27 cellular contexts compared by ENCODE assay signal in genomic region chr6:301526-301925, GRCh38.
"Had no signal": no experiment of that assay in that cellular context is flagged by ENCODE, and none has a peak within 500 bp of the region (broad histone marks: within the 10 kb centered on the region; RNA-seq: fewer than 3 reads in every experiment).

No MANE protein-coding gene starts in this region.

- H3K36me3 Mint-ChIP-seq: stimulated activated effector memory CD8-positive, alpha-beta T cell treated with anti-CD3 and anti-CD28 coated beads, Interleukin-12 subunit alpha, Interleukin-12 subunit beta, amount 100 ng/mL, for 72 hours; stimulated activated memory B cell treated with anti-CD40 and anti-IgM and Interleukin-4, amounts not matched to agents 10 μg/mL and 1 μg/mL and 100 μg/mL, for 72 hours; type B pancreatic cell had no signal

- H3K9me3 Mint-ChIP-seq: stimulated activated effector memory CD8-positive, alpha-beta T cell treated with anti-CD3 and anti-CD28 coated beads, Interleukin-12 subunit alpha, Interleukin-12 subunit beta, amount 100 ng/mL, for 72 hours; stimulated activated memory B cell treated with anti-CD40 and anti-IgM and Interleukin-4, amounts not matched to agents 10 μg/mL and 1 μg/mL and 100 μg/mL, for 72 hours; stimulated activated naive B cell treated with anti-CD40 and anti-IgM and Interleukin-4, amounts not matched to agents 10 μg/mL and 1 μg/mL and 100 μg/mL, for 72 hours; stimulated activated naive CD8-positive, alpha-beta T cell treated with anti-CD3 and anti-CD28 coated beads, Interleukin-15, amount 100 ng/mL, for 72 hours; stimulated activated naive CD8-positive, alpha-beta T cell treated with anti-CD3 and anti-CD28 coated beads, Interleukin-15, Interleukin-2, amounts not matched to agents 100 ng/mL and 50 ng/mL, for 24 hours; type B pancreatic cell had no signal

- H3K27me3 Mint-ChIP-seq: stimulated activated memory B cell treated with anti-CD40 and anti-IgM and Interleukin-4, amounts not matched to agents 10 μg/mL and 1 μg/mL and 100 μg/mL, for 72 hours; stimulated activated naive B cell treated with anti-CD40 and anti-IgM and Interleukin-4, amounts not matched to agents 10 μg/mL and 1 μg/mL and 100 μg/mL, for 72 hours; stimulated activated naive CD8-positive, alpha-beta T cell treated with anti-CD3 and anti-CD28 coated beads, Interleukin-15, amount 100 ng/mL, for 72 hours; stimulated activated naive CD8-positive, alpha-beta T cell treated with anti-CD3 and anti-CD28 coated beads, Interleukin-15, Interleukin-2, amounts not matched to agents 100 ng/mL and 50 ng/mL, for 24 hours; type B pancreatic cell had no signal

- H3K27me3 ChIP-seq: stomach, testis, thyroid gland, tibial artery, tibial nerve, transverse colon, upper lobe of left lung, upper lobe of right lung, uterus, vagina had no signal

- H3K36me3 ChIP-seq: thoracic aorta, thyroid gland, tibial nerve, transverse colon, upper lobe of right lung, uterus, vagina had no signal

- H3K9me3 ChIP-seq: stomach, testis, thoracic aorta, thyroid gland, tibial artery, tibial nerve, transverse colon, upper lobe of left lung, upper lobe of right lung, uterus, vagina had no signal

- H3K4me1 ChIP-seq: testis, uterus had no signal

- H3K27ac Mint-ChIP-seq: stimulated activated effector memory CD8-positive, alpha-beta T cell treated with anti-CD3 and anti-CD28 coated beads, Interleukin-12 subunit alpha, Interleukin-12 subunit beta, amount 100 ng/mL, for 72 hours; stimulated activated memory B cell treated with anti-CD40 and anti-IgM and Interleukin-4, amounts not matched to agents 10 μg/mL and 1 μg/mL and 100 μg/mL, for 72 hours; stimulated activated naive B cell treated with anti-CD40 and anti-IgM and Interleukin-4, amounts not matched to agents 10 μg/mL and 1 μg/mL and 100 μg/mL, for 72 hours; stimulated activated naive CD8-positive, alpha-beta T cell treated with anti-CD3 and anti-CD28 coated beads, Interleukin-15, amount 100 ng/mL, for 72 hours; stimulated activated naive CD8-positive, alpha-beta T cell treated with anti-CD3 and anti-CD28 coated beads, Interleukin-15, Interleukin-2, amounts not matched to agents 100 ng/mL and 50 ng/mL, for 24 hours; type B pancreatic cell had no signal

- H3K4me3 ChIP-seq: stomach, testis, thoracic aorta, thyroid gland, tibial artery, tibial nerve, transverse colon, upper lobe of left lung, upper lobe of right lung, uterus, vagina had no signal

- H3K4me3 Mint-ChIP-seq: stimulated activated effector memory CD8-positive, alpha-beta T cell treated with anti-CD3 and anti-CD28 coated beads, Interleukin-12 subunit alpha, Interleukin-12 subunit beta, amount 100 ng/mL, for 72 hours; stimulated activated memory B cell treated with anti-CD40 and anti-IgM and Interleukin-4, amounts not matched to agents 10 μg/mL and 1 μg/mL and 100 μg/mL, for 72 hours; stimulated activated naive B cell treated with anti-CD40 and anti-IgM and Interleukin-4, amounts not matched to agents 10 μg/mL and 1 μg/mL and 100 μg/mL, for 72 hours; stimulated activated naive CD8-positive, alpha-beta T cell treated with anti-CD3 and anti-CD28 coated beads, Interleukin-15, amount 100 ng/mL, for 72 hours; stimulated activated naive CD8-positive, alpha-beta T cell treated with anti-CD3 and anti-CD28 coated beads, Interleukin-15, Interleukin-2, amounts not matched to agents 100 ng/mL and 50 ng/mL, for 24 hours; type B pancreatic cell had no signal

- H3K27ac ChIP-seq: stomach, testis, thoracic aorta, thyroid gland, tibial artery, tibial nerve, transverse colon, upper lobe of left lung, upper lobe of right lung, uterus, vagina had no signal

- DNase-seq: stimulated activated CD4-positive, alpha-beta T cell treated with anti-CD3 and anti-CD28 coated beads, Interleukin-2, amount 100 ng/mL, for 48 hours; stimulated activated CD4-positive, alpha-beta T cell treated with anti-CD3 and anti-CD28 coated beads, Interleukin-4, amount 100 ng/mL, for 1 hour; stimulated activated CD4-positive, alpha-beta T cell treated with anti-CD3 and anti-CD28 coated beads, Interleukin-4, amount 100 ng/mL, for 24 hours; stimulated activated CD4-positive, alpha-beta T cell treated with anti-CD3 and anti-CD28 coated beads, Interleukin-4, amount 100 ng/mL, for 4 hours; stimulated activated CD8-positive, alpha-beta memory T cell treated with anti-CD3 and anti-CD28 coated beads, Interleukin-4, amount 100 ng/mL, for 48 hours; stimulated activated naive B cell treated with anti-CD40 and anti-IgM and Interleukin-4, amounts not matched to agents 10 μg/mL and 1 μg/mL and 100 μg/mL, for 72 hours; stimulated activated naive CD4-positive, alpha-beta T cell; stimulated activated naive CD4-positive, alpha-beta T cell treated with Interleukin-2 at 50 U/mL for 16 hours; stimulated activated naive CD8-positive, alpha-beta T cell treated with anti-CD3 and anti-CD28 coated beads, Interleukin-15, amount 100 ng/mL, for 72 hours; stimulated activated naive CD8-positive, alpha-beta T cell treated with anti-CD3 and anti-CD28 coated beads, Interleukin-15, Interleukin-2, amounts not matched to agents 100 U/mL and 50 U/mL, for 24 hours; stomach; substantia nigra; testis; thyroid gland; tibial artery; transverse colon; trophoblast cell; upper lobe of right lung; uterus had no signal

- H3K4me1 Mint-ChIP-seq: stimulated activated memory B cell treated with anti-CD40 and anti-IgM and Interleukin-4, amounts not matched to agents 10 μg/mL and 1 μg/mL and 100 μg/mL, for 72 hours; stimulated activated naive CD8-positive, alpha-beta T cell treated with anti-CD3 and anti-CD28 coated beads, Interleukin-15, amount 100 ng/mL, for 72 hours had no signal
